ENCODE assay signal across 8 cellular contexts in genomic region chr6:123759472-123759871, GRCh38. TPM values are rescaled to one million over a fixed set of nuclear protein-coding genes. Genes with fewer than 3 reads are reported as not detected.
"Had no signal": no experiment of that assay in that cellular context is flagged by ENCODE, and none has a peak within 500 bp of the region (broad histone marks: within the 10 kb centered on the region; RNA-seq: fewer than 3 reads in every experiment).

No MANE protein-coding gene starts in this region.

- H3K27ac ChIP-seq: GM23248 had no signal

- H3K9ac ChIP-seq: GM23248 had no signal

- H3K4me1 Mint-ChIP-seq: H9 had no signal

- DNase-seq: GM23248, GOT3, H7, H9, HCEC 1CT had no signal

- H2AFZ ChIP-seq: GM23248, GM23338 had no signal

- H3K27ac Mint-ChIP-seq: GM23338, H9 had no signal

- H3K4me2 ChIP-seq: GM23338 had no signal

- H3K4me3 Mint-ChIP-seq: GM23338, H9 had no signal

- H3K9me3 ChIP-seq: HAP-1 had no signal

- ATAC-seq: GM23338, HCT116 had no signal

- H3K4me3 ChIP-seq: GM23248, GM23338, HAP-1 had no signal

- H3K4me1 ChIP-seq: HAP-1 had no signal

- H3K36me3 ChIP-seq: HAP-1 had no signal

RNA-seq across cellular contexts. Expression of gene NKAIN2, which starts 44.2 kb away (rescaled TPM):
- total RNA-seq: GM23248 had no signal
- polyA plus RNA-seq: GM23248 had no signal
